30 cellular contexts compared by ENCODE assay signal in the genomic region with DNA sequence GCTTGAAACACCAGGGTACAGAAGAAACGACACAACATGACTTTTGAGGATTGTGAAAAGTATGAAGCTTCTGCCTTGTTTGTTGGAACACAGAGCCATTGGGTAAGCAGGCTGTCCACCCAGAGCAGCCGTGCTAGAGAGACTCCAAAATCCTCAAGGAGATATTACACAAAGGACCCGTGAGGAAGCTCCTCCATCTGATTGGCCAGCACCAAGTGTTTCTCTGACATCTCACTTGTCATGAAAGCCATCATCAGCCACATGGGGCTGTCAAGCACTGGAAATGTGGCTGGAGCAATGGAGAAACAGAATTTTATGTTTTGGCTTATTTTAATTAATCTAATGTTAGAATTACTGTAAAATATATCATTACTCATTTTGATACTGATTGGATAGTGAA.
"Had no signal": no experiment of that assay in that cellular context is flagged by ENCODE, and none has a peak within 500 bp of the region (broad histone marks: within the 10 kb centered on the region; RNA-seq: fewer than 3 reads in every experiment).

No MANE protein-coding gene starts in this region.

- ATAC-seq: activated CD8-positive, alpha-beta T cell treated with anti-CD3 and anti-CD28 coated beads for 36 hours; activated naive CD4-positive, alpha-beta T cell treated with anti-CD3 and anti-CD28 coated beads, Interleukin-2, amount 50 U/mL, for 72 hours; activated T-cell treated with anti-CD3 and anti-CD28 coated beads, Interleukin-2, amount 50 U/mL, for 4 hours; activated T-cell treated with anti-CD3 and anti-CD28 coated beads, Interleukin-2, amount 50 U/mL, for 72 hours; activated T-helper 17 cell treated with anti-CD3 and anti-CD28 coated beads, Interleukin-2, amount 50 U/mL, for 72 hours; body of pancreas had no signal

- H3K9me3 ChIP-seq: adrenal gland, body of pancreas, breast epithelium had no signal

- H3K4me3 ChIP-seq: adrenal gland, body of pancreas, breast epithelium had no signal

- H3K4me1 ChIP-seq: adrenal gland, body of pancreas, breast epithelium had no signal

- H3K36me3 ChIP-seq: adrenal gland, brain microvascular endothelial cell, breast epithelium had no signal

- H3K27me3 ChIP-seq: adrenal gland, body of pancreas, brain microvascular endothelial cell, breast epithelium had no signal

- H3K27ac ChIP-seq: adrenal gland, body of pancreas, brain microvascular endothelial cell, breast epithelium had no signal

- DNase-seq: activated B cell treated with CpG ODN at 0.5 μM for 24 hours; activated CD4-positive, alpha-beta memory T cell treated with anti-CD3 and anti-CD28 coated beads for 36 hours; activated CD4-positive, alpha-beta T cell treated with anti-CD3 and anti-CD28 coated beads for 4 hours; activated CD4-positive, alpha-beta T cell treated with anti-CD3 and anti-CD28 coated beads, Interleukin-2, amount 10 ng/mL, durations not matched to agents 24 days and 14 days; activated CD4-positive, alpha-beta T cell treated with anti-CD3 and anti-CD28 coated beads, Interleukin-2, amount 50 U/mL, for 1 hour; activated CD4-positive, alpha-beta T cell treated with anti-CD3 and anti-CD28 coated beads, Interleukin-2, amount 50 U/mL, for 4 hours; activated CD4-positive, CD25-positive, alpha-beta regulatory T cell treated with anti-CD3 and anti-CD28 coated beads, Interleukin-2, amount 50 U/mL, for 72 hours; activated CD8-positive, alpha-beta memory T cell treated with anti-CD3 and anti-CD28 coated beads, Interleukin-2, amount 50 U/mL, for 4 hours; activated CD8-positive, alpha-beta T cell treated with anti-CD3 and anti-CD28 coated beads for 36 hours; activated effector memory CD4-positive, alpha-beta T cell treated with anti-CD3 and anti-CD28 coated beads, Interleukin-2, amount 50 U/mL, for 16 hours; activated gamma-delta T cell treated with Interleukin-2 at 50 U/mL for 16 hours; activated naive CD4-positive, alpha-beta T cell; activated naive CD4-positive, alpha-beta T cell treated with anti-CD3 and anti-CD28 coated beads for 36 hours; activated naive CD4-positive, alpha-beta T cell treated with anti-CD3 and anti-CD28 coated beads, Interleukin-2, amount 50 U/mL, for 16 hours; activated naive CD8-positive, alpha-beta T cell treated with anti-CD3 and anti-CD28 coated beads for 36 hours; activated T-cell treated with anti-CD3 and anti-CD28 coated beads for 4 hours; activated T-cell treated with anti-CD3 and anti-CD28 coated beads, Interleukin-2, amount 50 U/mL, for 1 hour; activated T-cell treated with anti-CD3 and anti-CD28 coated beads, Interleukin-2, amount 50 U/mL, for 4 hours; activated T-cell treated with anti-CD3 and anti-CD28 coated beads, Interleukin-2, amount 50 U/mL, for 72 hours; adrenal gland; amniotic stem cell; aorta; body of pancreas; brain microvascular endothelial cell; central memory CD4-positive, alpha-beta T cell; T-helper 2 cell; T-helper 9 cell had no signal
